Comparison of ENCODE assay signal across 2 cellular contexts in the genomic region with DNA sequence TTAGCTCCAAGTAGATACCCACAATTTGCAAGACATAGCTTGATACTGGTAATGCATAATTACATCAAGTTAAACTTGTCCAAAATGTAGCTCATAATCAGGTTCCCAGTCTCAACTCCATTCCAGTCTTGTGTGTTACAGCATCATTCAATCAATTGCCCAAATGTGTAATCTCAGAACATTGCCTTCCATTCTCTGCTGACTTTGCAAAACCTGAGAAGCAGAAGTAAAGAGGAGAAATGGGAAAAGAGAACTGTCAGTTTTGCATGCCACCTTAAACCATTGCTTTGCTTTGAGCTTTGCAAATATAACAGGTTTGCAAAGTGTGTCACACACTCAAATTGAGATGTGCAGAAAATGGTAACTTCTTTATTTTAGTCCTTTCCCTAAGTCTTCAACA.
A peak's percentile ranks its signal among the peaks of the same experiment; 100 is the strongest.
TF ChIP-seq lines count a peak whose summit lies in the region.

No MANE protein-coding gene starts in this region.

TF ChIP-seq in HepG2, 621 proteins besides CTCF, POLR2A, EP300 and RAD21:
- TF ChIP-seq EED (CRISPR knock-in tag; IDR thresholded peaks at IDR 0.05): no peak
- peak; percentile 86 to 91 for TF ChIP-seq MAFK (conservative IDR thresholded peaks at IDR 0.05 in 1 of 2, IDR thresholded peaks at IDR 0.05 in 1 of 2; ENCODE audit: low read length in 2 of 2)
- TF ChIP-seq ZBTB3 (CRISPR knock-in tag; IDR thresholded peaks at IDR 0.05; ENCODE audit: borderline replicate concordance, low read depth): no peak
- peak; percentile 80 for TF ChIP-seq MAFF (IDR thresholded peaks at IDR 0.05; ENCODE audit: low read depth, low read length)

TF ChIP-seq in K562, 482 proteins besides CTCF, POLR2A, EP300 and RAD21:
- TF ChIP-seq BCL6 (CRISPR knock-in tag; IDR thresholded peaks at IDR 0.05) (no peak), ZNF76 (CRISPR knock-in tag; IDR thresholded peaks at IDR 0.05; ENCODE audit: borderline replicate concordance) (no peak), ZNF347 (CRISPR knock-in tag; IDR thresholded peaks at IDR 0.05; ENCODE audit: low read depth) (no peak), ZNF316 (IDR thresholded peaks at IDR 0.05) (peak; percentile 90), CC2D1A (IDR thresholded peaks at IDR 0.05) (no peak), HNRNPH1 (optimal IDR thresholded peaks at IDR 0.05; ENCODE audit: low read depth, low read length) (no peak), KLF16 (IDR thresholded peaks at IDR 0.05) (no peak), MAFF (IDR thresholded peaks at IDR 0.05; ENCODE audit: low read length) (peak; percentile 89), MAFK (IDR thresholded peaks at IDR 0.05; ENCODE audit: low read length) (peak; percentile 80), BDP1 (IDR thresholded peaks at IDR 0.05; ENCODE audit: insufficient read depth, insufficient read length) (no peak), ZNF165 (CRISPR knock-in tag; IDR thresholded peaks at IDR 0.05; ENCODE audit: borderline replicate concordance) (no peak), NCOA1 (IDR thresholded peaks at IDR 0.05; ENCODE audit: low read depth) (no peak), CGGBP1 (CRISPR knock-in tag; IDR thresholded peaks at IDR 0.05) (no peak), C11orf30 (IDR thresholded peaks at IDR 0.05; ENCODE audit: low read depth) (peak; percentile 89), FOXA3 (CRISPR knock-in tag; conservative IDR thresholded peaks at IDR 0.05 in 1 of 2, IDR thresholded peaks at IDR 0.05 in 1 of 2) (no peak), RBBP5 (IDR thresholded peaks at IDR 0.05; ENCODE audit: borderline replicate concordance, insufficient read depth, low read length, poor library complexity, severe bottlenecking) (no peak), ZNF174 (CRISPR knock-in tag; IDR thresholded peaks at IDR 0.05) (no peak), ZNF764 (CRISPR knock-in tag; IDR thresholded peaks at IDR 0.05; ENCODE audit: low read depth) (no peak), E2F6 (IDR thresholded peaks at IDR 0.05; ENCODE audit: borderline replicate concordance in 1 of 2, extremely low read depth in 1 of 2, insufficient read depth in 1 of 2, insufficient read length in 1 of 2, low read depth in 1 of 2, low read length in 1 of 2, poor library complexity in 1 of 2, severe bottlenecking in 1 of 2) (no peak), MAFG (tag; conservative IDR thresholded peaks at IDR 0.05) (peak; percentile 81), KLF6 (CRISPR knock-in tag; IDR thresholded peaks at IDR 0.05; ENCODE audit: borderline replicate concordance) (no peak), SNIP1 (IDR thresholded peaks at IDR 0.05; ENCODE audit: low read depth) (no peak), ZNF3 (CRISPR knock-in tag; IDR thresholded peaks at IDR 0.05) (no peak), ZNF282 (CRISPR knock-in tag; IDR thresholded peaks at IDR 0.05) (no peak), ZNF57 (CRISPR knock-in tag; IDR thresholded peaks at IDR 0.05) (no peak), ELF2 (CRISPR knock-in tag; IDR thresholded peaks at IDR 0.05) (no peak), ZNF140 (CRISPR knock-in tag; IDR thresholded peaks at IDR 0.05) (no peak)
- TF ChIP-seq, protein P1, sequence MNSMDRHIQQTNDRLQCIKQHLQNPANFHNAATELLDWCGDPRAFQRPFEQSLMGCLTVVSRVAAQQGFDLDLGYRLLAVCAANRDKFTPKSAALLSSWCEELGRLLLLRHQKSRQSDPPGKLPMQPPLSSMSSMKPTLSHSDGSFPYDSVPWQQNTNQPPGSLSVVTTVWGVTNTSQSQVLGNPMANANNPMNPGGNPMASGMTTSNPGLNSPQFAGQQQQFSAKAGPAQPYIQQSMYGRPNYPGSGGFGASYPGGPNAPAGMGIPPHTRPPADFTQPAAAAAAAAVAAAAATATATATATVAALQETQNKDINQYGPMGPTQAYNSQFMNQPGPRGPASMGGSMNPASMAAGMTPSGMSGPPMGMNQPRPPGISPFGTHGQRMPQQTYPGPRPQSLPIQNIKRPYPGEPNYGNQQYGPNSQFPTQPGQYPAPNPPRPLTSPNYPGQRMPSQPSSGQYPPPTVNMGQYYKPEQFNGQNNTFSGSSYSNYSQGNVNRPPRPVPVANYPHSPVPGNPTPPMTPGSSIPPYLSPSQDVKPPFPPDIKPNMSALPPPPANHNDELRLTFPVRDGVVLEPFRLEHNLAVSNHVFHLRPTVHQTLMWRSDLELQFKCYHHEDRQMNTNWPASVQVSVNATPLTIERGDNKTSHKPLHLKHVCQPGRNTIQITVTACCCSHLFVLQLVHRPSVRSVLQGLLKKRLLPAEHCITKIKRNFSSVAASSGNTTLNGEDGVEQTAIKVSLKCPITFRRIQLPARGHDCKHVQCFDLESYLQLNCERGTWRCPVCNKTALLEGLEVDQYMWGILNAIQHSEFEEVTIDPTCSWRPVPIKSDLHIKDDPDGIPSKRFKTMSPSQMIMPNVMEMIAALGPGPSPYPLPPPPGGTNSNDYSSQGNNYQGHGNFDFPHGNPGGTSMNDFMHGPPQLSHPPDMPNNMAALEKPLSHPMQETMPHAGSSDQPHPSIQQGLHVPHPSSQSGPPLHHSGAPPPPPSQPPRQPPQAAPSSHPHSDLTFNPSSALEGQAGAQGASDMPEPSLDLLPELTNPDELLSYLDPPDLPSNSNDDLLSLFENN (IDR thresholded peaks at IDR 0.05; ENCODE audit: low read depth in 2 of 2, low read length in 2 of 2): no peak
TF ChIP-seq in K562: peak in this region for 5.
